8 cellular contexts compared by ENCODE assay signal in the genomic region with DNA sequence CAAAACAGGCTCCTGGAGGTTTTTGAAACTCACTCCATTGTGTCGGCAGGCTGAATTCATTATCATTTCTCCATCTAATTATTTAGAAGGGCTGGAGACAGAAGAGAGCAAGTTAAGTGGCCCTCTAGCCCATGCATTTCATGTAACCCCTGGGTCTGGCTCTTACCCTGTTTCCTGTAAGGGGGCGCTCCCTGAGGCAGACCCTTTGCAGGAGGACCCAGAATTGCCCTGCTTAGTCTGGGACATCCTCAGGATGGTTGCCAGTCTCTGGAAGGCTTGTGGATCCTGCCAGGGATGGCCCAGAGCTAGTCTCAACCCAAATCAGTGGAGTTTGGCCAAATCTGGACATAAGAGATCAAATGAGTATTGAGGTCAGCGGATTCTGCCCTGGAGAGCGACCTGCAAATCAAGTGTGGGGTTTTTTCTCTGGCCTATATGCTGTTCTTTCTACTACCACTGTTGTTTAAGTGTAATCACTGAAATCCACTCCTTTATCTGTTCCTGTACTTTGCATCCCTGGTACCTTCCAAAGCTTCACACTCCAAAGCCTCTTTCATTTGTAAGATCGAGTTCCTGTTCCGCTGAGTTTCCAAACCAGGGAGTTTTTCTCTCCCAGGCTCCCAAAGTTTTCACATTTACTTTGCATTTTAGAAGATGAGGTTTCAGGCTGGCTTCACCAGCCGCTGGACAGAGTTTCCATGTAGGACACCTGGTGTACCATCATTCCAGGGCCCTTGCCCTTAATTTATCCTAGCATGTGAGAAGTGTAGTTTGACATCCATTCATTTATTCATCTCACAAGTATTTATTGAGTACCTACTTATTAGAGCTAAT. TPM values are rescaled to one million over a fixed set of nuclear protein-coding genes. Genes with fewer than 3 reads are reported as not detected.
DNase-seq lines count a peak whose midpoint lies in the region; ATAC-seq and TF ChIP-seq lines count a peak whose summit lies in the region.

No MANE protein-coding gene starts in this region.

- H3K4me1 Mint-ChIP-seq in activated CD8-positive, alpha-beta T cell treated with anti-CD3 and anti-CD28 coated beads for 36 hours (ENCODE audit: low read depth) = peaks cover 93% of the 10 kb centered on the region
- H3K4me1 Mint-ChIP-seq in activated CD8-positive, alpha-beta T cell treated with anti-CD3 and anti-CD28 coated beads, Interleukin-2, amount 10 ng/mL, durations not matched to agents 7 days and 5 days (ENCODE audit: low read depth) = peaks cover 83% of the 10 kb centered on the region
- H3K4me1 Mint-ChIP-seq in mesothelial cell of epicardium = peaks cover 93% of the 10 kb centered on the region

- no peaks in the 10 kb centered on the region for H3K9me3 Mint-ChIP-seq in activated CD8-positive, alpha-beta T cell treated with anti-CD3 and anti-CD28 coated beads for 36 hours
- no peaks in the 10 kb centered on the region for H3K9me3 Mint-ChIP-seq in activated CD8-positive, alpha-beta T cell treated with anti-CD3 and anti-CD28 coated beads, Interleukin-2, amount 10 ng/mL, durations not matched to agents 7 days and 5 days (ENCODE audit: insufficient read depth)
- H3K9me3 Mint-ChIP-seq in mesothelial cell of epicardium = no peaks in the 10 kb centered on the region

- peak overlapping the region; percentile 61 for H3K27ac ChIP-seq in caudate nucleus (ENCODE audit: low read depth, low read length)
- H3K27ac ChIP-seq in thymus (ENCODE audit: low read depth) = peak overlapping the region; percentile 53

- CTCF ChIA-PET in activated CD8-positive, alpha-beta T cell treated with anti-CD3 and anti-CD28 coated beads for 36 hours (lab: Charles Lee) = interaction anchor here (0.9 to 1.4 kb wide), 3 partner anchors 8 to 492 kb away, joined by 3 to 7 read pairs (median 3); no protein-coding TSS in a partner anchor
- CTCF ChIA-PET in activated CD8-positive, alpha-beta T cell treated with anti-CD3 and anti-CD28 coated beads, Interleukin-2, amount 10 ng/mL, durations not matched to agents 7 days and 5 days (lab: Charles Lee) = interaction anchor here (2.9 kb wide), 2 partner anchors 351 to 491 kb away, joined by 17 read pairs; no protein-coding TSS in a partner anchor

- H3K36me3 ChIP-seq in thymus (ENCODE audit: control insufficient read depth, insufficient read depth) = no peaks in the 10 kb centered on the region

- H3K27ac Mint-ChIP-seq in activated CD8-positive, alpha-beta T cell treated with anti-CD3 and anti-CD28 coated beads for 36 hours = peak overlapping the region; percentile 71
- no peak overlapping the region for H3K27ac Mint-ChIP-seq in activated CD8-positive, alpha-beta T cell treated with anti-CD3 and anti-CD28 coated beads, Interleukin-2, amount 10 ng/mL, durations not matched to agents 7 days and 5 days
- peak overlapping the region; percentile 87 for H3K27ac Mint-ChIP-seq in mesothelial cell of epicardium

- H3K4me3 ChIP-seq in thymus (ENCODE audit: low read length) = no peak overlapping the region

- no peak for TF ChIP-seq CTCF in activated CD8-positive, alpha-beta T cell treated with anti-CD3 and anti-CD28 coated beads for 36 hours (IDR thresholded peaks at IDR 0.05)
- no peak for TF ChIP-seq CTCF in mesothelial cell of epicardium (IDR thresholded peaks at IDR 0.05; ENCODE audit: unreplicated experiment)

- intact Hi-C loops in activated CD8-positive, alpha-beta T cell treated with anti-CD3 and anti-CD28 coated beads for 36 hours (cut with micrococcal nuclease) = loop anchor here (10.0 kb wide), 2 partner anchors 155 to 605 kb away; no protein-coding TSS in a partner anchor
- intact Hi-C loops in sciatic nerve (cut with DNase I) = loop anchor here (10.0 kb wide), 2 partner anchors 65 to 605 kb away; no protein-coding TSS in a partner anchor

- H3K4me3 Mint-ChIP-seq in activated CD8-positive, alpha-beta T cell treated with anti-CD3 and anti-CD28 coated beads for 36 hours = no peak overlapping the region
- H3K4me3 Mint-ChIP-seq in activated CD8-positive, alpha-beta T cell treated with anti-CD3 and anti-CD28 coated beads, Interleukin-2, amount 10 ng/mL, durations not matched to agents 7 days and 5 days = no peak overlapping the region
- H3K4me3 Mint-ChIP-seq in mesothelial cell of epicardium = no peak overlapping the region

- no peaks in the 10 kb centered on the region for H3K36me3 Mint-ChIP-seq in activated CD8-positive, alpha-beta T cell treated with anti-CD3 and anti-CD28 coated beads for 36 hours (ENCODE audit: low read depth)
- no peaks in the 10 kb centered on the region for H3K36me3 Mint-ChIP-seq in activated CD8-positive, alpha-beta T cell treated with anti-CD3 and anti-CD28 coated beads, Interleukin-2, amount 10 ng/mL, durations not matched to agents 7 days and 5 days (ENCODE audit: low read depth)
- no peaks in the 10 kb centered on the region for H3K36me3 Mint-ChIP-seq in mesothelial cell of epicardium

- H3K27me3 Mint-ChIP-seq in activated CD8-positive, alpha-beta T cell treated with anti-CD3 and anti-CD28 coated beads for 36 hours = no peaks in the 10 kb centered on the region
- H3K27me3 Mint-ChIP-seq in activated CD8-positive, alpha-beta T cell treated with anti-CD3 and anti-CD28 coated beads, Interleukin-2, amount 10 ng/mL, durations not matched to agents 7 days and 5 days (ENCODE audit: low read depth) = no peaks in the 10 kb centered on the region
- H3K27me3 Mint-ChIP-seq in mesothelial cell of epicardium (ENCODE audit: low read depth) = no peaks in the 10 kb centered on the region

- 95% methylated on average over 7 of the region's 7 CpGs for WGBS in thymus

- H3K27me3 ChIP-seq in thymus (ENCODE audit: control insufficient read depth, insufficient read depth) = no peaks in the 10 kb centered on the region

- no peak for ATAC-seq in activated CD8-positive, alpha-beta T cell treated with anti-CD3 and anti-CD28 coated beads for 36 hours
- ATAC-seq in activated CD8-positive, alpha-beta T cell treated with anti-CD3 and anti-CD28 coated beads, Interleukin-2, amount 10 ng/mL, durations not matched to agents 7 days and 5 days = no peak
- ATAC-seq in GM21423 (IDR thresholded peaks at IDR 0.05; ENCODE audit: unreplicated experiment) = no peak
- no peak for ATAC-seq in sciatic nerve

- peaks cover 10% of the 10 kb centered on the region for H3K4me1 ChIP-seq in thymus (ENCODE audit: control insufficient read depth, insufficient read depth, low read length)

- POLR2A ChIA-PET in activated CD8-positive, alpha-beta T cell treated with anti-CD3 and anti-CD28 coated beads for 36 hours (lab: Charles Lee) = no interaction called here
- POLR2A ChIA-PET in activated CD8-positive, alpha-beta T cell treated with anti-CD3 and anti-CD28 coated beads, Interleukin-2, amount 10 ng/mL, durations not matched to agents 7 days and 5 days (lab: Charles Lee) = no interaction called here

- no peak for DNase-seq in activated CD8-positive, alpha-beta T cell treated with anti-CD3 and anti-CD28 coated beads for 36 hours
- no peak for DNase-seq in activated CD8-positive, alpha-beta T cell treated with anti-CD3 and anti-CD28 coated beads, Interleukin-2, amount 10 ng/mL, durations not matched to agents 7 days and 5 days
- no peak for DNase-seq in caudate nucleus (lab: John Stamatoyannopoulos, UW)
- DNase-seq in mesothelial cell of epicardium (ENCODE audit: low spot score in 2 of 2, unreplicated experiment in 2 of 2) = no peak
- DNase-seq in activated gamma-delta T cell treated with Interleukin-2 at 50 U/mL for 16 hours = no peak
- DNase-seq in sciatic nerve (ENCODE audit: low spot score) = no peak

- H3K9me3 ChIP-seq in thymus (ENCODE audit: control insufficient read depth) = no peaks in the 10 kb centered on the region

RNA-seq across cellular contexts. Expression of gene KLF3, which starts 6.3 kb away (rescaled TPM):
- 1 to 10 TPM; 5.5 to 6.0 TPM for total RNA-seq in activated CD8-positive, alpha-beta T cell treated with anti-CD3 and anti-CD28 coated beads for 36 hours
- total RNA-seq in activated CD8-positive, alpha-beta T cell treated with anti-CD3 and anti-CD28 coated beads, Interleukin-2, amount 10 ng/mL, durations not matched to agents 7 days and 5 days = 1 to 10 TPM; 8.1 to 8.3 TPM
- total RNA-seq in mesothelial cell of epicardium = 60.9 to 63.1 TPM (median 61.0 TPM) in 3 replicates
- 23.8 TPM for polyA plus RNA-seq in thymus
- total RNA-seq in sciatic nerve = 80.8 TPM
